25 cellular contexts compared by ENCODE assay signal in genomic region chr5:88045931-88046461, GRCh38.
DNase-seq lines count a peak whose midpoint lies in the region; ATAC-seq and TF ChIP-seq lines count a peak whose summit lies in the region.
"Had no signal": no experiment of that assay in that cellular context is flagged by ENCODE, and none has a peak within 500 bp of the region (broad histone marks: within the 10 kb centered on the region; RNA-seq: fewer than 3 reads in every experiment).

No MANE protein-coding gene starts in this region.

- no peaks in the 10 kb centered on the region for H3K4me1 ChIP-seq in prostate gland (replicated peaks)
- H3K4me1 ChIP-seq: Peyer's patch, SJCRH30 had no signal

- no peaks in the 10 kb centered on the region for H3K36me3 ChIP-seq in prostate gland
- H3K36me3 ChIP-seq: brain microvascular endothelial cell, Peyer's patch, SJCRH30, thoracic aorta had no signal

- no peaks in the 10 kb centered on the region for H3K27me3 ChIP-seq in layer of hippocampus (ENCODE audit: control insufficient read depth, insufficient read depth, low read length)
- no peaks in the 10 kb centered on the region for H3K27me3 ChIP-seq in prostate gland (replicated peaks; ENCODE audit: insufficient read depth)
- H3K27me3 ChIP-seq: brain microvascular endothelial cell, Peyer's patch, SJCRH30 had no signal

- no peak overlapping the region for H3K4me3 ChIP-seq in prostate gland
- H3K4me3 ChIP-seq: Peyer's patch, SJCRH30, thoracic aorta had no signal

- H3K9me3 ChIP-seq in prostate gland: no peaks in the 10 kb centered on the region
- H3K9me3 ChIP-seq: Peyer's patch, SJCRH30, thoracic aorta had no signal

- no peak for TF ChIP-seq POLR2A in prostate gland (IDR thresholded peaks at IDR 0.05)

- DNase-seq in NCI-H748 (lab: John Stamatoyannopoulos, UW; ENCODE audit: unreplicated experiment): peak; percentile 21
- DNase-seq in NCI-H748 treated with DMSO at 0.1 percent for 48 hours (lab: John Stamatoyannopoulos, UW): no peak
- peak in 43 of 61 donors; percentile 2 to 74 (median 25) for DNase-seq in caudate nucleus (lab: John Stamatoyannopoulos, UW)
- DNase-seq in prostate gland (ENCODE audit: low spot score): no peak
- DNase-seq: activated CD4-positive, alpha-beta memory T cell treated with anti-CD3 and anti-CD28 coated beads, Interleukin-2, amount 10 ng/mL, durations not matched to agents 7 days and 5 days; activated effector memory CD4-positive, alpha-beta T cell treated with Interleukin-2 at 50 U/mL for 16 hours; activated naive CD8-positive, alpha-beta T cell treated with anti-CD3 and anti-CD28 coated beads, Interleukin-2, amount 10 ng/mL, durations not matched to agents 7 days and 5 days; brain microvascular endothelial cell; CD8-positive, alpha-beta T cell; DMS153; IMR-90; NCI-H1092; NK-92 treated with Interleukin-12 subunit alpha and Interleukin-12 subunit beta, amount 100 ng/mL, for 24 hours; Peyer's patch; retina; SJCRH30; small intestine; stimulated activated CD4-positive, alpha-beta T cell treated with anti-CD3 and anti-CD28 coated beads, Interleukin-1b, Interleukin-23, amount 100 ng/mL, for 48 hours; T-cell had no signal

- H3K27ac ChIP-seq in caudate nucleus (ENCODE audit: low read depth, low read length) (peak overlapping the region; percentile 29), layer of hippocampus (ENCODE audit: low read depth, low read length) (peak overlapping the region; percentile 32), prostate gland (no peak overlapping the region)
- H3K27ac ChIP-seq: 22Rv1, brain microvascular endothelial cell, Peyer's patch, SJCRH30, thoracic aorta had no signal

- no peak for TF ChIP-seq CTCF in prostate gland (IDR thresholded peaks at IDR 0.05)

- WGBS in prostate gland: 43% methylated on average over 4 of the region's 4 CpGs

- ATAC-seq in GM21529 (IDR thresholded peaks at IDR 0.05; ENCODE audit: unreplicated experiment) (no peak), GM19324 (IDR thresholded peaks at IDR 0.05; ENCODE audit: low FRiP score, unreplicated experiment) (no peak), GM21360 (IDR thresholded peaks at IDR 0.05; ENCODE audit: unreplicated experiment) (no peak)
- ATAC-seq: CD8-positive, alpha-beta T cell; T-cell had no signal

- intact Hi-C loops in prostate gland (cut with DNase I): no loop called here

Comparison
In these comparisons a context has a peak if more than half of its experiments do, and no peak if none do; other contexts are left out.
1. DNase-seq: peak in NCI-H748 (single experiment) and caudate nucleus (43 of 61); none in NCI-H748 treated with DMSO at 0.1 percent for 48 hours (single experiment) and prostate gland (single experiment).
2. H3K27ac ChIP-seq: peak in caudate nucleus (single experiment) and layer of hippocampus (single experiment); none in prostate gland (0 of 2).